ENCODE assay signal across 12 cellular contexts in the genomic region with DNA sequence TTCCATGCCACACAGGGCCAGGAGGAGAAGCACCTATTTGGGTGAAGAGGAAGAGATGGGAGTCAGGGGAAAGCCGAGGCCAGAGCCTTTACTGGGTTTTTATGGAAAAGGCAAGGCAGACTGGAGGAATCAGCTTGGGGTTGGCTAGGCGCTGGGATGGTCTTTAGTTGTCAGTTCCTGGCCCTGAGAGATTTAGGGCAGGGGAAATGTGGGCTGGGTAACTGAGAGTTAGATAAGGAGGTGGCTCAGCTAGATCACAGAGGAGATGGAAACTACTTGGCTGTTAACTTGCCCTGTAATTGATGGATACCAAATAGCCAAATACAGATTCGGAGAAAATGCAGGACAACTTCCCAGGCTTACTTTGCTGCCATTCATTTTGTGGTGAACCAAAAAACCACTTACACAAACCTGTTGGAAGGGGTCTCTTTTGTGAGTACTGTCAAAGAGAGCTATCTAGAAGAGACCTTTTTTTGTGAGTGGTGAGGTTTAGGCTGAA. TPM values are rescaled to one million over a fixed set of nuclear protein-coding genes. Genes with fewer than 3 reads are reported as not detected.
DNase-seq lines count a peak whose midpoint lies in the region; ATAC-seq, FAIRE-seq and TF ChIP-seq lines count a peak whose summit lies in the region.
"Had no signal": no experiment of that assay in that cellular context is flagged by ENCODE, and none has a peak within 500 bp of the region (broad histone marks: within the 10 kb centered on the region; RNA-seq: fewer than 3 reads in every experiment).

No MANE protein-coding gene starts in this region.

- H3K4me3 Mint-ChIP-seq in activated naive CD8-positive, alpha-beta T cell treated with anti-CD3 and anti-CD28 coated beads, Interleukin-2, amount 50 U/mL, for 24 hours = peak overlapping the region; percentile 13
- peak overlapping the region in 3 of 10 donors; percentile 13 to 36 (median 26) for H3K4me3 Mint-ChIP-seq in naive thymus-derived CD8-positive, alpha-beta T cell

- H3K9me3 Mint-ChIP-seq in activated naive CD8-positive, alpha-beta T cell treated with anti-CD3 and anti-CD28 coated beads, Interleukin-2, amount 50 U/mL, for 24 hours = no peaks in the 10 kb centered on the region
- no peaks in the 10 kb centered on the region for H3K9me3 Mint-ChIP-seq in naive thymus-derived CD8-positive, alpha-beta T cell

- H3K27ac ChIP-seq in C4-2B = peak overlapping the region; percentile 5; the same call in 1 of the 2 replicates
- H3K27ac ChIP-seq: testis had no signal

- no peak for TF ChIP-seq CTCF in C4-2B (conservative IDR thresholded peaks at IDR 0.05)

- no peaks in the 10 kb centered on the region for H3K27me3 Mint-ChIP-seq in activated naive CD8-positive, alpha-beta T cell treated with anti-CD3 and anti-CD28 coated beads, Interleukin-2, amount 50 U/mL, for 24 hours
- no peaks in the 10 kb centered on the region for H3K27me3 Mint-ChIP-seq in naive thymus-derived CD8-positive, alpha-beta T cell

- no peak for ATAC-seq in activated naive CD8-positive, alpha-beta T cell treated with anti-CD3 and anti-CD28 coated beads, Interleukin-2, amount 50 U/mL, for 24 hours
- ATAC-seq in naive thymus-derived CD8-positive, alpha-beta T cell = no peak

- no peaks in the 10 kb centered on the region for H3K36me3 Mint-ChIP-seq in activated naive CD8-positive, alpha-beta T cell treated with anti-CD3 and anti-CD28 coated beads, Interleukin-2, amount 50 U/mL, for 24 hours (ENCODE audit: low read depth)
- no peaks in the 10 kb centered on the region for H3K36me3 Mint-ChIP-seq in naive thymus-derived CD8-positive, alpha-beta T cell

- FAIRE-seq in GM18507 (lab: Jason Lieb, UNC) = peak; percentile 71

- DNase-seq in GM18507 (ENCODE audit: extremely low spot score, insufficient read length, low read depth) (no peak), hepatic stellate cell (ENCODE audit: low spot score) (no peak), OCI-M2 (lab: John Stamatoyannopoulos, UW; ENCODE audit: unreplicated experiment) (no peak), inferior parietal cortex (ENCODE audit: extremely low spot score) (no peak), DMS53 (lab: John Stamatoyannopoulos, UW) (no peak)
- no peak for DNase-seq in activated naive CD8-positive, alpha-beta T cell treated with anti-CD3 and anti-CD28 coated beads, Interleukin-2, amount 50 U/mL, for 24 hours
- DNase-seq in naive thymus-derived CD8-positive, alpha-beta T cell = no peak
- DNase-seq: NCI-H1930; stimulated activated CD4-positive, alpha-beta T cell treated with anti-CD3 and anti-CD28 coated beads, Interleukin-4, amount 100 ng/mL, for 24 hours; T-helper 2 cell; testis had no signal

- H3K4me1 Mint-ChIP-seq in activated naive CD8-positive, alpha-beta T cell treated with anti-CD3 and anti-CD28 coated beads, Interleukin-2, amount 50 U/mL, for 24 hours = peaks cover 66% of the 10 kb centered on the region
- peaks cover 21 to 82% (median 63%) of the 10 kb centered on the region in 4 donors for H3K4me1 Mint-ChIP-seq in naive thymus-derived CD8-positive, alpha-beta T cell

- POLR2A ChIA-PET in naive thymus-derived CD8-positive, alpha-beta T cell (lab: Charles Lee) = no interaction called here

- peak overlapping the region; percentile 78 for H3K27ac Mint-ChIP-seq in activated naive CD8-positive, alpha-beta T cell treated with anti-CD3 and anti-CD28 coated beads, Interleukin-2, amount 50 U/mL, for 24 hours
- H3K27ac Mint-ChIP-seq in naive thymus-derived CD8-positive, alpha-beta T cell = peak overlapping the region in 6 of 10 donors; percentile 5 to 71 (median 45)

RNA-seq across cellular contexts. Expression of gene LRCH1, which starts 54.0 kb away (rescaled TPM):
- 10 to 100 TPM; 15.8 to 17.1 TPM for total RNA-seq in naive thymus-derived CD8-positive, alpha-beta T cell
- 1 to 10 TPM; 1.3 to 3.8 (median 1.4) TPM for polyA plus RNA-seq in naive thymus-derived CD8-positive, alpha-beta T cell
